In the genomic region with DNA sequence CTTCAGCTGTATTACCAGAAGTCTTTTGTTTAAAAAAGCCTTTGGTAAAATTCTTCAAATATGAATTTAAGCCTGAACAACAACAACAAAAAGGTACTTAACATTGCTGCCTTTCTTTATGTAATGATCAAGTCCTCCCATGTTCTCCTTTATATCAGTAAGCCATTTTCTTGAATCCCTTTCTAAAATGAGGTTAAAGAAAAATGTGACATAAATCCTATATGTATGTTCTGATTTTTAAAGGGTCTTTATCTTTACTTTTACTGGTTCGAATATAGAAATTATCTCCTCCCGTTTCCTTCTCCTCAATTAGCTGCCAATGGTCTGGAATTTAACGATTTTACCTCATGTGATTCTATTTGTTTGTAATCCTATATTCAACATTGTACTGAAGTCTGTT, we compare ENCODE assay signal across 25 cellular contexts.
"Had no signal": no experiment of that assay in that cellular context is flagged by ENCODE, and none has a peak within 500 bp of the region (broad histone marks: within the 10 kb centered on the region; RNA-seq: fewer than 3 reads in every experiment).

No MANE protein-coding gene starts in this region.

- FAIRE-seq: islet of Langerhans, kidney, pancreas had no signal

- H3K4me3 ChIP-seq: left lung, lower lobe of right lung, pancreas, right atrium auricular region, right lobe of liver, smooth muscle cell, tibial nerve, uterus had no signal

- H3K4me1 ChIP-seq: left lung, lower lobe of right lung, pancreas, right atrium auricular region, right lobe of liver, tibial nerve, uterus had no signal

- ATAC-seq: left colon; left lung; lower lobe of right lung; naive thymus-derived CD8-positive, alpha-beta T cell; pancreas; right lobe of liver; stimulated activated memory B cell treated with anti-CD40 and anti-IgM and Interleukin-4, amounts not matched to agents 10 μg/mL and 1 μg/mL and 100 μg/mL, for 72 hours; stimulated activated naive CD8-positive, alpha-beta T cell treated with anti-CD3 and anti-CD28 coated beads, Interleukin-15, amount 100 ng/mL, for 72 hours had no signal

- H3K27me3 ChIP-seq: left lung, pancreas, right atrium auricular region, right lobe of liver, tibial nerve, uterus had no signal

- H3K27ac ChIP-seq: left lung, lower lobe of right lung, pancreas, right atrium auricular region, right lobe of liver, tibial nerve, uterus had no signal

- DNase-seq: immature natural killer cell; kidney; left colon; left lung; lower lobe of right lung; mammary epithelial cell; mesenchymal stem cell; naive thymus-derived CD8-positive, alpha-beta T cell; nucleus accumbens; pancreas; posterior cingulate gyrus; right lobe of liver; stimulated activated CD4-positive, alpha-beta T cell treated with anti-CD3 and anti-CD28 coated beads, Interleukin-1b, Interleukin-23, amount 100 ng/mL, for 48 hours; stimulated activated CD4-positive, alpha-beta T cell treated with anti-CD3 and anti-CD28 coated beads, Interleukin-2, amount 100 ng/mL, for 48 hours; stimulated activated CD4-positive, alpha-beta T cell treated with anti-CD3 and anti-CD28 coated beads, Interleukin-4, amount 100 ng/mL, for 4 hours; stimulated activated CD8-positive, alpha-beta memory T cell treated with anti-CD3 and anti-CD28 coated beads, Interleukin-4, amount 100 ng/mL, for 48 hours; stimulated activated naive CD4-positive, alpha-beta T cell treated with Interleukin-2 at 50 U/mL for 16 hours; stimulated activated naive CD8-positive, alpha-beta T cell treated with anti-CD3 and anti-CD28 coated beads, Interleukin-15, amount 100 ng/mL, for 72 hours; substantia nigra; uterus had no signal

- H3K36me3 ChIP-seq: left lung, lower lobe of right lung, pancreas, right atrium auricular region, right lobe of liver, tibial nerve, uterus had no signal

- H3K9me3 ChIP-seq: left lung, lower lobe of right lung, pancreas, right atrium auricular region, right lobe of liver, tibial nerve, uterus had no signal
